1 cellular context compared by ENCODE assay signal in the genomic region with DNA sequence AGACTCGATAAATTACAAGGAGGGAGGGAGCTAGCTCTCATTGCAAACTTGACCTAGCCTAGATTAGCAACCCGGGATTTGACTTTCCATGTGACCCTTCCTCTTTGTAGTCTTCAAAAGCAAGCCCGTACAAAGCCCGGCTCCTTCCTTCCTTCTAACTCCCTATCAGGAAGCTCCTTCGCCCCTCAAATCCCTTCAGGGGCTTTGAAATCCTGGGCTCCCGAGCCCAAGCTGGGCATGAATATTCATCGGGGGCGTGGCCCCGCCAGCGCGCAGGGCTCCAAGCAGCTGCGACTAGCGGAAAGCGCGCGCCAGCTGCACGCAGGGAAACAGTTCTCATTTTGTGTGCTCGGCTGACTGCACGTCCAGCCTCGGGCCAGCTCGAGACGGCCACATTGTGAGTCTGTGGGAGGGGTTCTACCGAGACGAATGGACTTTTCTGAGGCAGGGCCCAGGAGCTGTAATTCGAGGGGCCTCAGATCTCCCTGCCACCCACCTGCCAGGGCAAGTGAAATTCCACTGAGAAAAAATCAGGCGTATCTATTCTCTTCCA.
TF ChIP-seq lines count a peak whose summit lies in the region.

No MANE protein-coding gene starts in this region.

TF ChIP-seq in HEK293, 187 proteins besides CTCF, POLR2A, EP300 and RAD21 (continued from another document):
- TF ChIP-seq, protein P1, sequence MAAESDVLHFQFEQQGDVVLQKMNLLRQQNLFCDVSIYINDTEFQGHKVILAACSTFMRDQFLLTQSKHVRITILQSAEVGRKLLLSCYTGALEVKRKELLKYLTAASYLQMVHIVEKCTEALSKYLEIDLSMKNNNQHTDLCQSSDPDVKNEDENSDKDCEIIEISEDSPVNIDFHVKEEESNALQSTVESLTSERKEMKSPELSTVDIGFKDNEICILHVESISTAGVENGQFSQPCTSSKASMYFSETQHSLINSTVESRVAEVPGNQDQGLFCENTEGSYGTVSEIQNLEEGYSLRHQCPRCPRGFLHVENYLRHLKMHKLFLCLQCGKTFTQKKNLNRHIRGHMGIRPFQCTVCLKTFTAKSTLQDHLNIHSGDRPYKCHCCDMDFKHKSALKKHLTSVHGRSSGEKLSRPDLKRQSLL (tag by site-specific recombination; IDR thresholded peaks at IDR 0.05) = no peak
- TF ChIP-seq ZNF248 (tag by site-specific recombination; IDR thresholded peaks at IDR 0.05) (no peak), ZNF670 (tag by site-specific recombination; IDR thresholded peaks at IDR 0.05; ENCODE audit: low read depth) (no peak), ZNF558 (tag by site-specific recombination; IDR thresholded peaks at IDR 0.05) (no peak), ZNF561 (tag by site-specific recombination; IDR thresholded peaks at IDR 0.05; ENCODE audit: borderline replicate concordance) (no peak), ZNF2 (tag by site-specific recombination; IDR thresholded peaks at IDR 0.05) (no peak), ZSCAN16 (tag by site-specific recombination; IDR thresholded peaks at IDR 0.05) (no peak), ZNF837 (tag by site-specific recombination; IDR thresholded peaks at IDR 0.05) (no peak), ZNF335 (tag by site-specific recombination; conservative IDR thresholded peaks at IDR 0.05) (peak; percentile 72), ZNF747 (tag by site-specific recombination; IDR thresholded peaks at IDR 0.05) (no peak), OVOL3 (tag by site-specific recombination; IDR thresholded peaks at IDR 0.05) (no peak), ZNF350 (tag by site-specific recombination; IDR thresholded peaks at IDR 0.05) (peak; percentile 69; the same call in 1 of the 2 replicates), ZNF341 (tag by site-specific recombination; IDR thresholded peaks at IDR 0.05; ENCODE audit: low read depth) (no peak), ZNF433 (tag by site-specific recombination; IDR thresholded peaks at IDR 0.05; ENCODE audit: low read depth) (no peak), ZNF292 (tag by site-specific recombination; IDR thresholded peaks at IDR 0.05; ENCODE audit: borderline replicate concordance, low read depth) (no peak), ZNF302 (tag by site-specific recombination; IDR thresholded peaks at IDR 0.05; ENCODE audit: low read depth) (no peak), ZNF175 (tag by site-specific recombination; IDR thresholded peaks at IDR 0.05) (no peak), KLF9 (tag by site-specific recombination; IDR thresholded peaks at IDR 0.05; ENCODE audit: low read depth) (peak; percentile 60; the same call in 1 of the 2 replicates), ZFP69B (tag by site-specific recombination; IDR thresholded peaks at IDR 0.05) (0 out of 2 replicates have a peak, but pooled peaks have one; percentile 25), ZNF701 (tag by site-specific recombination; IDR thresholded peaks at IDR 0.05) (no peak), ZNF366 (tag by site-specific recombination; conservative IDR thresholded peaks at IDR 0.05) (peak; percentile 26; the same call in 1 of the 2 replicates), TRIM28 (IDR thresholded peaks at IDR 0.05; ENCODE audit: borderline replicate concordance, low read length) (no peak), ZNF221 (tag by site-specific recombination; IDR thresholded peaks at IDR 0.05; ENCODE audit: borderline replicate concordance) (no peak), KLF8 (tag by site-specific recombination; IDR thresholded peaks at IDR 0.05) (no peak), ZNF791 (tag by site-specific recombination; IDR thresholded peaks at IDR 0.05) (no peak), ZNF76 (tag by site-specific recombination; IDR thresholded peaks at IDR 0.05; ENCODE audit: borderline replicate concordance, low read depth) (no peak), ZBTB48 (tag by site-specific recombination; IDR thresholded peaks at IDR 0.05) (no peak), ZBTB20 (tag by site-specific recombination; IDR thresholded peaks at IDR 0.05) (peak; percentile 32; the same call in 1 of the 2 replicates), ZBTB17 (tag by site-specific recombination; IDR thresholded peaks at IDR 0.05) (peak; percentile 87), ZFP41 (tag by site-specific recombination; IDR thresholded peaks at IDR 0.05; ENCODE audit: borderline replicate concordance) (no peak), SP7 (tag by site-specific recombination; IDR thresholded peaks at IDR 0.05) (peak; percentile 71)
- TF ChIP-seq, protein P2, sequence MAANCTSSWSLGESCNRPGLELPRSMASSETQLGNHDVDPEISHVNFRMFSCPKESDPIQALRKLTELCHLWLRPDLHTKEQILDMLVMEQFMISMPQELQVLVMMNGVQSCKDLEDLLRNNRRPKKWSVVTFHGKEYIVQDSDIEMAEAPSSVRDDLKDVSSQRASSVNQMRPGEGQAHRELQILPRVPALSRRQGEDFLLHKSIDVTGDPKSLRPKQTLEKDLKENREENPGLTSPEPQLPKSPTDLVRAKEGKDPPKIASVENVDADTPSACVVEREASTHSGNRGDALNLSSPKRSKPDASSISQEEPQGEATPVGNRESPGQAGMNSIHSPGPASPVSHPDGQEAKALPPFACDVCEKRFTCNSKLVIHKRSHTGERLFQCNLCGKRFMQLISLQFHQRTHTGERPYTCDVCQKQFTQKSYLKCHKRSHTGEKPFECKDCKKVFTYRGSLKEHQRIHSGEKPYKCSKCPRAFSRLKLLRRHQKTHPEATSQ (tag by site-specific recombination; IDR thresholded peaks at IDR 0.05) = no peak
- TF ChIP-seq, protein P3, sequence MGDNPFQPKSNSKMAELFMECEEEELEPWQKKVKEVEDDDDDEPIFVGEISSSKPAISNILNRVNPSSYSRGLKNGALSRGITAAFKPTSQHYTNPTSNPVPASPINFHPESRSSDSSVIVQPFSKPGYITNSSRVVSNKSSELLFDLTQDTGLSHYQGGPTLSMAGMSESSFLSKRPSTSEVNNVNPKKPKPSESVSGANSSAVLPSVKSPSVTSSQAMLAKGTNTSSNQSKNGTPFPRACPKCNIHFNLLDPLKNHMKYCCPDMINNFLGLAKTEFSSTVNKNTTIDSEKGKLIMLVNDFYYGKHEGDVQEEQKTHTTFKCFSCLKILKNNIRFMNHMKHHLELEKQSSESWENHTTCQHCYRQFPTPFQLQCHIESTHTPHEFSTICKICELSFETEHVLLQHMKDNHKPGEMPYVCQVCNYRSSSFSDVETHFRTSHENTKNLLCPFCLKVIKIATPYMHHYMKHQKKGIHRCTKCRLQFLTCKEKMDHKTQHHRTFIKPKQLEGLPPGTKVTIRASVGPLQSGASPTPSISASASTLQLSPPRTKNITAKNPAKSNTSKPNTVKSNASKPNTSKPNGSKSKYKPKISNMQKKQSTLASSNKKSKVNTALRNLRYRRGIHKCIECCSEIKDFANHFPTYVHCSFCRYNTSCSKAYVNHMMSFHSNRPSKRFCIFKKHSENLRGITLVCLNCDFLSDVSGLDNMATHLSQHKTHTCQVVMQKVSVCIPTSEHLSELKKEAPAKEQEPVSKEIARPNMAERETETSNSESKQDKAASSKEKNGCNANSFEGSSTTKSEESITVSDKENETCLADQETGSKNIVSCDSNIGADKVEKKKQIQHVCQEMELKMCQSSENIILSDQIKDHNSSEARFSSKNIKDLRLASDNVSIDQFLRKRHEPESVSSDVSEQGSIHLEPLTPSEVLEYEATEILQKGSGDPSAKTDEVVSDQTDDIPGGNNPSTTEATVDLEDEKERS (tag by site-specific recombination; IDR thresholded peaks at IDR 0.05) = no peak
- TF ChIP-seq, protein P4, sequence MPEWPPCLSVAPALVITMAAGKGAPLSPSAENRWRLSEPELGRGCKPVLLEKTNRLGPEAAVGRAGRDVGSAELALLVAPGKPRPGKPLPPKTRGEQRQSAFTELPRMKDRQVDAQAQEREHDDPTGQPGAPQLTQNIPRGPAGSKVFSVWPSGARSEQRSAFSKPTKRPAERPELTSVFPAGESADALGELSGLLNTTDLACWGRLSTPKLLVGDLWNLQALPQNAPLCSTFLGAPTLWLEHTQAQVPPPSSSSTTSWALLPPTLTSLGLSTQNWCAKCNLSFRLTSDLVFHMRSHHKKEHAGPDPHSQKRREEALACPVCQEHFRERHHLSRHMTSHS (tag by site-specific recombination; IDR thresholded peaks at IDR 0.05) = no peak
- TF ChIP-seq, protein P5, sequence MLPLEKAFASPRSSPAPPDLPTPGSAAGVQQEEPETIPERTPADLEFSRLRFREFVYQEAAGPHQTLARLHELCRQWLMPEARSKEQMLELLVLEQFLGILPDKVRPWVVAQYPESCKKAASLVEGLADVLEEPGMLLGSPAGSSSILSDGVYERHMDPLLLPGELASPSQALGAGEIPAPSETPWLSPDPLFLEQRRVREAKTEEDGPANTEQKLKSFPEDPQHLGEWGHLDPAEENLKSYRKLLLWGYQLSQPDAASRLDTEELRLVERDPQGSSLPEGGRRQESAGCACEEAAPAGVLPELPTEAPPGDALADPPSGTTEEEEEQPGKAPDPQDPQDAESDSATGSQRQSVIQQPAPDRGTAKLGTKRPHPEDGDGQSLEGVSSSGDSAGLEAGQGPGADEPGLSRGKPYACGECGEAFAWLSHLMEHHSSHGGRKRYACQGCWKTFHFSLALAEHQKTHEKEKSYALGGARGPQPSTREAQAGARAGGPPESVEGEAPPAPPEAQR (tag by site-specific recombination; IDR thresholded peaks at IDR 0.05) = no peak
- TF ChIP-seq, protein P6, sequence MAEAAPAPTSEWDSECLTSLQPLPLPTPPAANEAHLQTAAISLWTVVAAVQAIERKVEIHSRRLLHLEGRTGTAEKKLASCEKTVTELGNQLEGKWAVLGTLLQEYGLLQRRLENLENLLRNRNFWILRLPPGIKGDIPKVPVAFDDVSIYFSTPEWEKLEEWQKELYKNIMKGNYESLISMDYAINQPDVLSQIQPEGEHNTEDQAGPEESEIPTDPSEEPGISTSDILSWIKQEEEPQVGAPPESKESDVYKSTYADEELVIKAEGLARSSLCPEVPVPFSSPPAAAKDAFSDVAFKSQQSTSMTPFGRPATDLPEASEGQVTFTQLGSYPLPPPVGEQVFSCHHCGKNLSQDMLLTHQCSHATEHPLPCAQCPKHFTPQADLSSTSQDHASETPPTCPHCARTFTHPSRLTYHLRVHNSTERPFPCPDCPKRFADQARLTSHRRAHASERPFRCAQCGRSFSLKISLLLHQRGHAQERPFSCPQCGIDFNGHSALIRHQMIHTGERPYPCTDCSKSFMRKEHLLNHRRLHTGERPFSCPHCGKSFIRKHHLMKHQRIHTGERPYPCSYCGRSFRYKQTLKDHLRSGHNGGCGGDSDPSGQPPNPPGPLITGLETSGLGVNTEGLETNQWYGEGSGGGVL (tag by site-specific recombination; IDR thresholded peaks at IDR 0.05) = no peak
- TF ChIP-seq, protein P7, sequence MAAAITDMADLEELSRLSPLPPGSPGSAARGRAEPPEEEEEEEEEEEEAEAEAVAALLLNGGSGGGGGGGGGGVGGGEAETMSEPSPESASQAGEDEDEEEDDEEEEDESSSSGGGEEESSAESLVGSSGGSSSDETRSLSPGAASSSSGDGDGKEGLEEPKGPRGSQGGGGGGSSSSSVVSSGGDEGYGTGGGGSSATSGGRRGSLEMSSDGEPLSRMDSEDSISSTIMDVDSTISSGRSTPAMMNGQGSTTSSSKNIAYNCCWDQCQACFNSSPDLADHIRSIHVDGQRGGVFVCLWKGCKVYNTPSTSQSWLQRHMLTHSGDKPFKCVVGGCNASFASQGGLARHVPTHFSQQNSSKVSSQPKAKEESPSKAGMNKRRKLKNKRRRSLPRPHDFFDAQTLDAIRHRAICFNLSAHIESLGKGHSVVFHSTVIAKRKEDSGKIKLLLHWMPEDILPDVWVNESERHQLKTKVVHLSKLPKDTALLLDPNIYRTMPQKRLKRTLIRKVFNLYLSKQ (tag by site-specific recombination; IDR thresholded peaks at IDR 0.05; ENCODE audit: borderline replicate concordance) = no peak
- TF ChIP-seq, protein P8, sequence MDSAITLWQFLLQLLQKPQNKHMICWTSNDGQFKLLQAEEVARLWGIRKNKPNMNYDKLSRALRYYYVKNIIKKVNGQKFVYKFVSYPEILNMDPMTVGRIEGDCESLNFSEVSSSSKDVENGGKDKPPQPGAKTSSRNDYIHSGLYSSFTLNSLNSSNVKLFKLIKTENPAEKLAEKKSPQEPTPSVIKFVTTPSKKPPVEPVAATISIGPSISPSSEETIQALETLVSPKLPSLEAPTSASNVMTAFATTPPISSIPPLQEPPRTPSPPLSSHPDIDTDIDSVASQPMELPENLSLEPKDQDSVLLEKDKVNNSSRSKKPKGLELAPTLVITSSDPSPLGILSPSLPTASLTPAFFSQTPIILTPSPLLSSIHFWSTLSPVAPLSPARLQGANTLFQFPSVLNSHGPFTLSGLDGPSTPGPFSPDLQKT (IDR thresholded peaks at IDR 0.05; ENCODE audit: borderline replicate concordance, low read depth, low read length) = no peak
- TF ChIP-seq, protein P9, sequence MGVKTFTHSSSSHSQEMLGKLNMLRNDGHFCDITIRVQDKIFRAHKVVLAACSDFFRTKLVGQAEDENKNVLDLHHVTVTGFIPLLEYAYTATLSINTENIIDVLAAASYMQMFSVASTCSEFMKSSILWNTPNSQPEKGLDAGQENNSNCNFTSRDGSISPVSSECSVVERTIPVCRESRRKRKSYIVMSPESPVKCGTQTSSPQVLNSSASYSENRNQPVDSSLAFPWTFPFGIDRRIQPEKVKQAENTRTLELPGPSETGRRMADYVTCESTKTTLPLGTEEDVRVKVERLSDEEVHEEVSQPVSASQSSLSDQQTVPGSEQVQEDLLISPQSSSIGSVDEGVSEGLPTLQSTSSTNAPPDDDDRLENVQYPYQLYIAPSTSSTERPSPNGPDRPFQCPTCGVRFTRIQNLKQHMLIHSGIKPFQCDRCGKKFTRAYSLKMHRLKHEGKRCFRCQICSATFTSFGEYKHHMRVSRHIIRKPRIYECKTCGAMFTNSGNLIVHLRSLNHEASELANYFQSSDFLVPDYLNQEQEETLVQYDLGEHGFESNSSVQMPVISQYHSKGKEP (tag by site-specific recombination; IDR thresholded peaks at IDR 0.05) = 0 out of 2 replicates have a peak, but pooled peaks have one; percentile 12
- TF ChIP-seq, protein P10, sequence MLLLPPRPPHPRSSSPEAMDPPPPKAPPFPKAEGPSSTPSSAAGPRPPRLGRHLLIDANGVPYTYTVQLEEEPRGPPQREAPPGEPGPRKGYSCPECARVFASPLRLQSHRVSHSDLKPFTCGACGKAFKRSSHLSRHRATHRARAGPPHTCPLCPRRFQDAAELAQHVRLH (tag by site-specific recombination; IDR thresholded peaks at IDR 0.05) = no peak
